ENCODE assay signal across 8 cellular contexts in genomic region chr1:197146108-197147095, GRCh38. TPM values are rescaled to one million over a fixed set of nuclear protein-coding genes. Genes with fewer than 3 reads are reported as not detected.
DNase-seq lines count a peak whose midpoint lies in the region; ATAC-seq, FAIRE-seq and TF ChIP-seq lines count a peak whose summit lies in the region.

Gene ASPM, minus strand, starts transcription at chr1:197146669. Its CDS starts 232 bp downstream, at chr1:197146437.

- H4K5ac ChIP-seq in H1 (ENCODE audit: insufficient read length, low read depth, low read length) = peak within 1 kb of the TSS; percentile 87

- H3K14ac ChIP-seq in H1 (ENCODE audit: insufficient read length) = no peak within 1 kb of the TSS

- H2BK20ac ChIP-seq in H1 (ENCODE audit: low read length) = no peak within 1 kb of the TSS

- peak within 1 kb of the TSS; percentile 94 for H2AFZ ChIP-seq in H1 (ENCODE audit: low read length)

- no peak within 1 kb of the TSS for H3K4ac ChIP-seq in H1 (replicated peaks; ENCODE audit: insufficient read length, low read depth, low read length)

- DNase-seq in COR-L47 (lab: John Stamatoyannopoulos, UW) = peak; percentile 96
- DNase-seq in HTR-8/SVneo (ENCODE audit: insufficient read length, low spot score) = peak; percentile 92
- DNase-seq in NOMO-1 treated with DMSO at 0.1 percent for 48 hours (lab: John Stamatoyannopoulos, UW; ENCODE audit: unreplicated experiment) = peak; percentile 95
- DNase-seq in H1 (ENCODE audit: low read depth in 1 of 2, low spot score in 2 of 2) = peak; percentile 81 to 92
- peak; percentile 87 to 92 for DNase-seq in memory B cell (ENCODE audit: low spot score in 2 of 2)
- peak; percentile 92 for DNase-seq in stimulated activated CD8-positive, alpha-beta memory T cell treated with anti-CD3 and anti-CD28 coated beads, Interleukin-12 subunit alpha, Interleukin-12 subunit beta, amount 100 ng/mL, for 1 hour (ENCODE audit: low read depth)

- no peak for TF ChIP-seq RAD21 in H1 (IDR thresholded peaks at IDR 0.05 in 1 of 2, conservative IDR thresholded peaks at IDR 0.05 in 1 of 2; ENCODE audit: low read depth in 2 of 2, low read length in 2 of 2)

- H2BK15ac ChIP-seq in H1 (ENCODE audit: low read length) = no peak within 1 kb of the TSS

- H3K4me1 Mint-ChIP-seq in memory B cell = peaks cover 7% of the 10 kb centered on the region

- H3K9ac ChIP-seq in H1 (replicated peaks in 1 of 4; ENCODE audit: extremely low read depth in 1 of 4, low read depth in 3 of 4, low read length in 3 of 4) = peak within 1 kb of the TSS; percentile 67 to 93 (median 88)

- peak within 1 kb of the TSS; percentile 67 for H2BK5ac ChIP-seq in H1 (ENCODE audit: low read depth, low read length)

- no peak within 1 kb of the TSS for H4K91ac ChIP-seq in H1 (replicated peaks; ENCODE audit: insufficient read length, low read length)

- ATAC-seq in GM21381 (IDR thresholded peaks at IDR 0.05; ENCODE audit: unreplicated experiment) (peak; percentile 97), memory B cell (ENCODE audit: low read depth) (peak; percentile 99)

- no peaks in the 10 kb centered on the region for H3K36me3 Mint-ChIP-seq in memory B cell

- H3K9me3 ChIP-seq in H1 (ENCODE audit: insufficient read depth in 2 of 2, low read depth in 1 of 2, low read length in 1 of 2) = no peaks in the 10 kb centered on the region

- no peaks in the 10 kb centered on the region; the same call in 1 of the 2 replicates for H3K79me1 ChIP-seq in H1 (ENCODE audit: low read depth, low read length)

- H3K18ac ChIP-seq in H1 (ENCODE audit: extremely low read depth, low read length) = no peak within 1 kb of the TSS

- H4K20me1 ChIP-seq in H1 (replicated peaks in 1 of 2; ENCODE audit: control insufficient read depth in 1 of 2, insufficient read depth in 2 of 2, low read length in 2 of 2) = peaks cover 0 to 8% of the 10 kb centered on the region in 2 experiments

- no peaks in the 10 kb centered on the region for H3K23me2 ChIP-seq in H1 (ENCODE audit: low read depth, low read length)

- H3K4me3 ChIP-seq in H1 (ENCODE audit: extremely low read depth in 1 of 4, insufficient read depth in 2 of 4, low read depth in 3 of 4, low read length in 4 of 4) = peak within 1 kb of the TSS; percentile 77 to 93 (median 92)

- H3K56ac ChIP-seq in H1 (replicated peaks; ENCODE audit: insufficient read length, low read depth, low read length) = peak within 1 kb of the TSS; percentile 96

- peak within 1 kb of the TSS; percentile 93 for H3K4me3 Mint-ChIP-seq in memory B cell

- POLR2A ChIA-PET in activated CD8-positive, alpha-beta memory T cell treated with anti-CD3 and anti-CD28 coated beads for 36 hours (lab: Charles Lee) = no interaction called here
- POLR2A ChIA-PET in H1 (lab: Charles Lee; ENCODE audit: partially characterized antibody) = no interaction called here

- H3K36me3 ChIP-seq in H1 (ENCODE audit: control insufficient read depth in 2 of 4, insufficient read depth in 4 of 4, low read length in 3 of 4) = peaks cover 2 to 23% (median 4%) of the 10 kb centered on the region in 4 experiments; a peak in 6 of 8 replicates

- peaks cover 7 to 47% of the 10 kb centered on the region in 2 experiments; a peak in 3 of 4 replicates for H3K79me2 ChIP-seq in H1 (ENCODE audit: control insufficient read depth in 1 of 2, insufficient read depth in 2 of 2, low read length in 2 of 2)

- H3K23ac ChIP-seq in H1 (ENCODE audit: insufficient read length) = no peak within 1 kb of the TSS

- no peaks in the 10 kb centered on the region for H3K27me3 Mint-ChIP-seq in memory B cell

- CTCF ChIA-PET in activated CD8-positive, alpha-beta memory T cell treated with anti-CD3 and anti-CD28 coated beads for 36 hours (lab: Charles Lee) = no interaction called here
- CTCF ChIA-PET in H1 (lab: Charles Lee; ENCODE audit: partially characterized antibody) = no interaction called here

- no peak within 1 kb of the TSS; the same call in 1 of the 2 replicates for H2BK12ac ChIP-seq in H1 (ENCODE audit: low read depth, low read length)

- TF ChIP-seq POLR2A in H1 (IDR thresholded peaks at IDR 0.05; ENCODE audit: control extremely low read depth in 1 of 2, low read depth in 2 of 2, low read length in 2 of 2) = peak; percentile 39 to 90

- peak within 1 kb of the TSS; percentile 90 for H3K27ac Mint-ChIP-seq in memory B cell

- no peak within 1 kb of the TSS for H2AK5ac ChIP-seq in H1 (ENCODE audit: low read depth, low read length)

- peaks cover 0 to 3% (median 0%) of the 10 kb centered on the region in 4 experiments; a peak in 1 of 7 replicates for H3K4me1 ChIP-seq in H1 (replicated peaks in 1 of 4; ENCODE audit: control insufficient read depth in 3 of 4, insufficient read depth in 4 of 4, low read length in 3 of 4)

- no peaks in the 10 kb centered on the region for H3K27me3 ChIP-seq in H1 (replicated peaks in 1 of 4; ENCODE audit: control insufficient read depth in 3 of 4, extremely low read depth in 1 of 4, insufficient read depth in 3 of 4, low read length in 3 of 4)

- no peak; a peak in 1 of 3 replicates for TF ChIP-seq EP300 in H1 (IDR thresholded peaks at IDR 0.05; ENCODE audit: borderline replicate concordance in 1 of 2, low read depth in 2 of 2, low read length in 2 of 2)

- H2BK120ac ChIP-seq in H1 (replicated peaks; ENCODE audit: low read depth, low read length) = no peak within 1 kb of the TSS

- peak within 1 kb of the TSS; percentile 90 for H4K8ac ChIP-seq in H1 (ENCODE audit: extremely low read depth, insufficient read depth, low read length)

- WGBS in H1 (ENCODE audit: extremely low coverage in 1 of 2, insufficient coverage in 1 of 2, insufficient read length in 1 of 2, insufficient replicate concordance in 2 of 2, low coverage in 1 of 2, low lambda C conversion rate in 2 of 2, missing lambda C conversion rate in 1 of 2), 2 experiments = 1% methylated on average over 62 of the region's 67 CpGs; no CpG with 5 or more reads in 1 of the 2 experiments

- TF ChIP-seq CTCF in H1 (IDR thresholded peaks at IDR 0.05; ENCODE audit: control extremely low read depth in 1 of 3, insufficient read depth in 1 of 3, low read depth in 1 of 3, low read length in 3 of 3) = no peak

- H3K9me3 Mint-ChIP-seq in memory B cell = no peaks in the 10 kb centered on the region

- FAIRE-seq in HTR-8/SVneo (lab: Jason Lieb, UNC) (peak; percentile 59), H1 (lab: Jason Lieb, UNC) (no peak)

- H3K4me2 ChIP-seq in H1 (ENCODE audit: insufficient read depth in 1 of 2, low read depth in 2 of 2, low read length in 2 of 2) = peak within 1 kb of the TSS; percentile 56 to 68

- peak within 1 kb of the TSS; percentile 88; the same call in 1 of the 2 replicates for H3K27ac ChIP-seq in H1 (ENCODE audit: low read depth, low read length)

TF ChIP-seq in H1, 55 proteins besides CTCF, POLR2A, EP300 and RAD21 (continues in another document):
- TF ChIP-seq YY1 (IDR thresholded peaks at IDR 0.05; ENCODE audit: low read depth, low read length) (peak; percentile 88), POLR2AphosphoS5 (IDR thresholded peaks at IDR 0.05; ENCODE audit: low read depth, low read length) (peak; percentile 69), CHD1 (IDR thresholded peaks at IDR 0.05; ENCODE audit: low read depth, low read length) (peak; percentile 68; the same call in 1 of the 2 replicates), SIN3A (conservative IDR thresholded peaks at IDR 0.05 in 1 of 2, IDR thresholded peaks at IDR 0.05 in 1 of 2; ENCODE audit: low read depth in 1 of 2, low read length in 2 of 2) (peak; percentile 80 to 88; a peak in 3 of 4 replicates), SAP30 (IDR thresholded peaks at IDR 0.05; ENCODE audit: insufficient read depth, insufficient replicate concordance, low read length) (peak; percentile 41), SRF (IDR thresholded peaks at IDR 0.05; ENCODE audit: low read depth, low read length) (no peak), TBP (IDR thresholded peaks at IDR 0.05; ENCODE audit: low read depth, low read length) (0 out of 2 replicates have a peak, but pooled peaks have one; percentile 75), SP1 (IDR thresholded peaks at IDR 0.05; ENCODE audit: low read depth, low read length) (peak; percentile 93), RFX5 (IDR thresholded peaks at IDR 0.05; ENCODE audit: borderline replicate concordance, low read depth, low read length) (no peak), TAF7 (optimal IDR thresholded peaks at IDR 0.05; ENCODE audit: borderline replicate concordance, low read depth, low read length) (peak; percentile 87), NRF1 (IDR thresholded peaks at IDR 0.05; ENCODE audit: low read depth, low read length) (no peak), CHD2 (IDR thresholded peaks at IDR 0.05; ENCODE audit: low read length) (peak; percentile 83), USF2 (IDR thresholded peaks at IDR 0.05; ENCODE audit: low read length) (no peak), MAFK (IDR thresholded peaks at IDR 0.05; ENCODE audit: low read depth, low read length) (no peak), RBBP5 (IDR thresholded peaks at IDR 0.05; ENCODE audit: borderline replicate concordance, low read depth, low read length) (peak; percentile 72), RNF2 (IDR thresholded peaks at IDR 0.05; ENCODE audit: borderline replicate concordance, low read depth, low read length, missing control alignments, poor library complexity, severe bottlenecking) (no peak), KDM5A (IDR thresholded peaks at IDR 0.05; ENCODE audit: low read length) (peak; percentile 40; the same call in 1 of the 2 replicates), NANOG (IDR thresholded peaks at IDR 0.05; ENCODE audit: insufficient read depth, low read depth, low read length, poor library complexity, severe bottlenecking) (no peak), SIRT6 (IDR thresholded peaks at IDR 0.05; ENCODE audit: low read length) (no peak)

RNA-seq across cellular contexts. Expression of gene ASPM, which starts in this region (rescaled TPM):
- total RNA-seq in activated CD8-positive, alpha-beta memory T cell treated with anti-CD3 and anti-CD28 coated beads for 36 hours = 10 to 100 TPM; 25.8 to 25.9 TPM
- total RNA-seq in H1 (2021; fragmentation: NEBNext Ultra II Directional; extraction: Animal tissue kit (Norgen Biotek cat#: 25700)) = 48.8 and 50.3 TPM in 2 replicates
- 3.3 and 5.1 TPM in 2 replicates for polyA plus RNA-seq in H1 (2011; rRNA removed)
- polyA plus RNA-seq in H1 (2011; cell fraction: cytosol; rRNA removed) = 8.3 TPM
- polyA plus RNA-seq in H1 (2011; cell fraction: nucleus; rRNA removed) = 6.5 TPM
- polyA plus RNA-seq in H1 (2012, experiment 1 of 2) = 9.4 to 25.1 TPM (median 13.7 TPM) in 4 replicates
- polyA plus RNA-seq in H1 (2012, experiment 2 of 2) = 1.2 TPM
- 45.8 TPM for polyA plus RNA-seq in H1 (2013, experiment 1 of 2)
- polyA plus RNA-seq in H1 (2013, experiment 2 of 2) = 39.0 TPM
- 20.2 and 28.9 TPM in 2 replicates for polyA minus RNA-seq in H1 (2011; rRNA and poly(A)+ RNA removed)
- 21.5 TPM for polyA minus RNA-seq in H1 (2011; cell fraction: cytosol; rRNA and poly(A)+ RNA removed)
- 54.4 TPM for polyA minus RNA-seq in H1 (2011; cell fraction: nucleus; rRNA and poly(A)+ RNA removed)

Comparison
In these comparisons a context has a peak if more than half of its experiments do, and no peak if none do; other contexts are left out.
1. Peak in every context shown above with its lines: DNase-seq, ATAC-seq, H3K4me3 ChIP-seq and H3K27ac ChIP-seq.